In the genomic region with DNA sequence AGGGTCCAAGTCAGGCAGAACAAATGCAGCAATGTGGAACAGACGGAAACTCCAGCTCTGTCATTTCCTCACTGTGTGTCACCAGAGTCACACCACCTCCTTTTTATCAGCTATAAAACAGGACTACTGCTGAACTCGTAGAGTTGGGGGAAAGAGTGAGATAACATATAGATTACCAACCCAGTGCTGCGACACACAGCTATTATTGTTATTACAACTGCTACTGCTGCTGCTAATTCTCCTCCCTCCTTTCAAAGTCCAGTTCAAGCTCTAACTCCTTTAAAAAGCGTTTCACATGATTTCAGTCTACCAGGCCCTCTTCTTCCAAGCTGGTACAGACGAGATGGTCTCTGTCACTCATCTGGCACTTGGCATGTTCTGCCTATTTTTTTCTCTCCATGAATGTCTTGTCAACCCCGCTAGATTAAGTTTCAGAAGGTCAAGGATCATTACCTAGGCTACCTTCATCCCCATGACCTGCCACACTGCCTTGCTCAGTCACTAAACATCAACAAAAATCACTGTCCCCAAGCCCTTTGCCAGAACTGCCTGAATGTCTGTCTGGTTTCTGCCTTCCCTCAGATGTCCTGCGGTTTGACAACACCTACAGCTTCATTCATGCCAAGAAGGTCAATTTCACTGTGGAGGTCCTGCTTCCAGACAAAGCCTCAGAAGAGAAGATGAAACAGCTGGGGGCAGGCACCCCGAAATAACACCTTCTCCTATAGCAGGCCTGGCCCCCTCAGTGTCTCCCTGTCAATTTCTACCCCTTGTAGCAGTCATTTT, we compare ENCODE assay signal across 8 cellular contexts. TPM values are rescaled to one million over a fixed set of nuclear protein-coding genes. Genes with fewer than 3 reads are reported as not detected.
DNase-seq lines count a peak whose midpoint lies in the region; ATAC-seq and TF ChIP-seq lines count a peak whose summit lies in the region.

No MANE protein-coding gene starts in this region.

- ATAC-seq in natural killer cell: no peak

- H3K4me1 Mint-ChIP-seq in natural killer cell: peaks cover 41 to 48% of the 10 kb centered on the region in 2 donors

- peak overlapping the region; percentile 79 to 93 for H3K27ac Mint-ChIP-seq in natural killer cell

- DNase-seq in NT2/D1 (ENCODE audit: low read depth, low spot score) (no peak), dermis blood vessel endothelial cell (peak; percentile 66), natural killer cell (no peak), NCI-H1930 (lab: John Stamatoyannopoulos, UW) (no peak), NCI-H1105 (lab: John Stamatoyannopoulos, UW) (no peak), T-helper 9 cell (no peak), HuH-7.5 (ENCODE audit: low spot score) (no peak)

- no peaks in the 10 kb centered on the region for H3K9me3 ChIP-seq in BLaER1 treated with 17β-estradiol and CSF1 and Interleukin-3, amounts not matched to agents 10 nM and 100 nM (replicated peaks in 1 of 11)
- H3K9me3 ChIP-seq in NT2/D1 (ENCODE audit: insufficient read depth, low read length): no peaks in the 10 kb centered on the region

- H3K36me3 Mint-ChIP-seq in natural killer cell: no peaks in the 10 kb centered on the region

- H3K4me3 Mint-ChIP-seq in natural killer cell: peak overlapping the region; percentile 95

- peaks cover 0 to 4% (median 3%) of the 10 kb centered on the region in 11 experiments; a peak in 15 of 22 replicates for H4K20me1 ChIP-seq in BLaER1 treated with 17β-estradiol and CSF1 and Interleukin-3, amounts not matched to agents 10 nM and 100 nM

- peak overlapping the region; percentile 85 to 91 (median 88); a peak in 21 of 22 replicates for H3K9ac ChIP-seq in BLaER1 treated with 17β-estradiol and CSF1 and Interleukin-3, amounts not matched to agents 10 nM and 100 nM
- peak overlapping the region; percentile 96 for H3K9ac ChIP-seq in NT2/D1 (ENCODE audit: insufficient read length, low read depth)

- peaks cover 22 to 35% (median 27%) of the 10 kb centered on the region in 11 experiments for H3K36me3 ChIP-seq in BLaER1 treated with 17β-estradiol and CSF1 and Interleukin-3, amounts not matched to agents 10 nM and 100 nM
- H3K36me3 ChIP-seq in NT2/D1 (ENCODE audit: insufficient read depth, insufficient read length, low read length): peaks cover 29% of the 10 kb centered on the region

- H3K4me3 ChIP-seq in BLaER1 treated with 17β-estradiol and CSF1 and Interleukin-3, amounts not matched to agents 10 nM and 100 nM: peak overlapping the region in 6 of 10 experiments; percentile 65 to 95 (median 79); a peak in 7 of 20 replicates
- no peak overlapping the region for H3K4me3 ChIP-seq in NT2/D1 (ENCODE audit: insufficient read length, low read depth)

- no peaks in the 10 kb centered on the region for H3K27me3 ChIP-seq in BLaER1 treated with 17β-estradiol and CSF1 and Interleukin-3, amounts not matched to agents 10 nM and 100 nM
- H3K27me3 ChIP-seq in NT2/D1 (ENCODE audit: insufficient read depth, insufficient read length): no peaks in the 10 kb centered on the region

- H3K27ac ChIP-seq in BLaER1 treated with 17β-estradiol and CSF1 and Interleukin-3, amounts not matched to agents 10 nM and 100 nM: peak overlapping the region in 10 of 11 experiments; percentile 12 to 97 (median 90); a peak in 20 of 22 replicates

- H3K27me3 Mint-ChIP-seq in natural killer cell (ENCODE audit: low read depth in 2 of 2): no peaks in the 10 kb centered on the region

- no peaks in the 10 kb centered on the region for H3K9me3 Mint-ChIP-seq in natural killer cell

- TF ChIP-seq CTCF in natural killer cell (IDR thresholded peaks at IDR 0.05): no peak

- intact Hi-C loops in natural killer cell (cut with micrococcal nuclease): no loop called here

- peak overlapping the region; percentile 92 to 100 (median 97) for H3K4me2 ChIP-seq in BLaER1 treated with 17β-estradiol and CSF1 and Interleukin-3, amounts not matched to agents 10 nM and 100 nM

- peaks cover 39 to 62% (median 53%) of the 10 kb centered on the region in 10 experiments for H3K4me1 ChIP-seq in BLaER1 treated with 17β-estradiol and CSF1 and Interleukin-3, amounts not matched to agents 10 nM and 100 nM
- H3K4me1 ChIP-seq in NT2/D1 (ENCODE audit: insufficient read depth, insufficient read length): no peaks in the 10 kb centered on the region

RNA-seq across cellular contexts. Expression of a gene that starts 3.7 kb away (rescaled TPM):
- 31.7 and 36.8 TPM in 2 replicates for total RNA-seq in dermis blood vessel endothelial cell
- total RNA-seq in natural killer cell: 10 to 100 TPM; 15.7 to 17.5 (median 17.2) TPM

RNA-seq across cellular contexts. Expression of a gene that starts 25.1 kb away (rescaled TPM):
- total RNA-seq in dermis blood vessel endothelial cell: 16.2 and 17.0 TPM in 2 replicates
- total RNA-seq in natural killer cell: 1 to 10 TPM in 2 of 3 donors, under 1 TPM in 1; 0.71 to 6.6 (median 2.7) TPM

RNA-seq across cellular contexts. Expression of a gene that starts 34.7 kb away (rescaled TPM):
- total RNA-seq in dermis blood vessel endothelial cell (15.1 and 29.3 TPM in 2 replicates), natural killer cell (1 to 10 TPM; 7.5 to 9.8 (median 9.5) TPM)

RNA-seq across cellular contexts. Expression of a gene that starts 49.9 kb away (rescaled TPM):
- total RNA-seq in dermis blood vessel endothelial cell (not detected in 2 replicates), natural killer cell (not detected)
